In the genomic region with DNA sequence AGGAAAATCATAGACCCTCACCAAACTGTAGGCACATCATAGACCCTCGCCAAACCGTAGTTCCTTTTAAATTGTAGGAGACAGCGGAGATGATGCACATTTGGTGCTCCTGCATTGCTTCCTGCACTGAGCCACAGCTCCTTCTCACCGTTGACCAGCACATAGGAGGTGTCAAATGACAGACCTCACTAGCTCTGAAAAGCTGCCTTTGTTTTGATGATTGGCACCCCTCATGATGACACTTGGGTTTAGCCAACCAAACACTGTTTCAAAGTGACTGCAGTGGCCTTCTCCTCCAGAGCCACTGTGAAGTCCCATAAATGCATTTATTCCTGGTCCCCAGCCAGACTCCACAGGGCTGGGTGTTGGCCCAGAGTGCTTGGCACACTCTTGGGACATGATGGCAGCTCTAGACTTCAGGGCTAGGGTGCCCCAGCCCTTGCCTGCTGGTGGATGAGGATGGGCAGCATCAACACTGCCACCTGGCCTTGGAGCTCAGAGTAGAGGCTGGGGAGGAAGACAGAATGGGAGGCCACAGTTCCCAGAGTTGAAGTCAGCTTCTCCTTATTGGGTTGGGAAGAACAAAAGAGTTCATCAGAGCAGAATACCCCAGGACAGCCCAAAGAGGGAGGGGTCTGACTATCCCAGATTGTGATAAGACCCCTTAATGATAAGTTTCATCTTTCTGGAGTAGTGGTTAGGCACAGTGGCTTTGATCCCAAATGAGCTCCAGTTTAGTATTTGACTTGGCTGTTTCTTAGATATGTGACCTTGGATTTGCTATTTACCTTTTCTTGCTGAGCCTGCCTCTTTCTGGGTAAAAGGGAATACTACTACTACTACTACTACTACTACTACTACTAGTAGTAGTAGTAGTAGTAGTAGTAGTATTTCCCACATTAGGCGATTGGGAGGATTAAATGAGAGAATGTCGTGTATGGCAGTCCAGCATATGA, we compare ENCODE assay signal across 1 cellular context.
TF ChIP-seq lines count a peak whose summit lies in the region.

No MANE protein-coding gene starts in this region.

TF ChIP-seq in K562, 482 proteins besides CTCF, POLR2A, EP300 and RAD21 (continued from another document and continues in another):
- 0 out of 2 replicates have a peak, but pooled peaks have one; percentile 12 for TF ChIP-seq SMAD4 (CRISPR knock-in tag; conservative IDR thresholded peaks at IDR 0.05)
- no peak for TF ChIP-seq HMBOX1 (IDR thresholded peaks at IDR 0.05)
- TF ChIP-seq GTF2E2 (tag; IDR thresholded peaks at IDR 0.05), result no peak
- TF ChIP-seq MED1 (CRISPR knock-in tag; IDR thresholded peaks at IDR 0.05; ENCODE audit: borderline replicate concordance), result no peak
- no peak for TF ChIP-seq ZNF584 (CRISPR knock-in tag; IDR thresholded peaks at IDR 0.05; ENCODE audit: low read depth)
- TF ChIP-seq, protein P1, sequence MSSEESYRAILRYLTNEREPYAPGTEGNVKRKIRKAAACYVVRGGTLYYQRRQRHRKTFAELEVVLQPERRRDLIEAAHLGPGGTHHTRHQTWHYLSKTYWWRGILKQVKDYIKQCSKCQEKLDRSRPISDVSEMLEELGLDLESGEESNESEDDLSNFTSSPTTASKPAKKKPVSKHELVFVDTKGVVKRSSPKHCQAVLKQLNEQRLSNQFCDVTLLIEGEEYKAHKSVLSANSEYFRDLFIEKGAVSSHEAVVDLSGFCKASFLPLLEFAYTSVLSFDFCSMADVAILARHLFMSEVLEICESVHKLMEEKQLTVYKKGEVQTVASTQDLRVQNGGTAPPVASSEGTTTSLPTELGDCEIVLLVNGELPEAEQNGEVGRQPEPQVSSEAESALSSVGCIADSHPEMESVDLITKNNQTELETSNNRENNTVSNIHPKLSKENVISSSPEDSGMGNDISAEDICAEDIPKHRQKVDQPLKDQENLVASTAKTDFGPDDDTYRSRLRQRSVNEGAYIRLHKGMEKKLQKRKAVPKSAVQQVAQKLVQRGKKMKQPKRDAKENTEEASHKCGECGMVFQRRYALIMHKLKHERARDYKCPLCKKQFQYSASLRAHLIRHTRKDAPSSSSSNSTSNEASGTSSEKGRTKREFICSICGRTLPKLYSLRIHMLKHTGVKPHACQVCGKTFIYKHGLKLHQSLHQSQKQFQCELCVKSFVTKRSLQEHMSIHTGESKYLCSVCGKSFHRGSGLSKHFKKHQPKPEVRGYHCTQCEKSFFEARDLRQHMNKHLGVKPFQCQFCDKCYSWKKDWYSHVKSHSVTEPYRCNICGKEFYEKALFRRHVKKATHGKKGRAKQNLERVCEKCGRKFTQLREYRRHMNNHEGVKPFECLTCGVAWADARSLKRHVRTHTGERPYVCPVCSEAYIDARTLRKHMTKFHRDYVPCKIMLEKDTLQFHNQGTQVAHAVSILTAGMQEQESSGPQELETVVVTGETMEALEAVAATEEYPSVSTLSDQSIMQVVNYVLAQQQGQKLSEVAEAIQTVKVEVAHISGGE (CRISPR knock-in tag; IDR thresholded peaks at IDR 0.05), result no peak
- TF ChIP-seq, protein P2, sequence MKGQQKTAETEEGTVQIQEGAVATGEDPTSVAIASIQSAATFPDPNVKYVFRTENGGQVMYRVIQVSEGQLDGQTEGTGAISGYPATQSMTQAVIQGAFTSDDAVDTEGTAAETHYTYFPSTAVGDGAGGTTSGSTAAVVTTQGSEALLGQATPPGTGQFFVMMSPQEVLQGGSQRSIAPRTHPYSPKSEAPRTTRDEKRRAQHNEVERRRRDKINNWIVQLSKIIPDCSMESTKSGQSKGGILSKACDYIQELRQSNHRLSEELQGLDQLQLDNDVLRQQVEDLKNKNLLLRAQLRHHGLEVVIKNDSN (CRISPR knock-in tag; IDR thresholded peaks at IDR 0.05), result peak; percentile 32; the same call in 1 of the 2 replicates
- TF ChIP-seq CREM (IDR thresholded peaks at IDR 0.05; ENCODE audit: low read depth), result no peak
- TF ChIP-seq, protein P3, sequence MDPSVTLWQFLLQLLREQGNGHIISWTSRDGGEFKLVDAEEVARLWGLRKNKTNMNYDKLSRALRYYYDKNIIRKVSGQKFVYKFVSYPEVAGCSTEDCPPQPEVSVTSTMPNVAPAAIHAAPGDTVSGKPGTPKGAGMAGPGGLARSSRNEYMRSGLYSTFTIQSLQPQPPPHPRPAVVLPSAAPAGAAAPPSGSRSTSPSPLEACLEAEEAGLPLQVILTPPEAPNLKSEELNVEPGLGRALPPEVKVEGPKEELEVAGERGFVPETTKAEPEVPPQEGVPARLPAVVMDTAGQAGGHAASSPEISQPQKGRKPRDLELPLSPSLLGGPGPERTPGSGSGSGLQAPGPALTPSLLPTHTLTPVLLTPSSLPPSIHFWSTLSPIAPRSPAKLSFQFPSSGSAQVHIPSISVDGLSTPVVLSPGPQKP (CRISPR knock-in tag; IDR thresholded peaks at IDR 0.05), result no peak
- TF ChIP-seq RBM22 (IDR thresholded peaks at IDR 0.05; ENCODE audit: low read depth, low read length, poor library complexity, severe bottlenecking), result no peak
- TF ChIP-seq OTX1 (CRISPR knock-in tag; IDR thresholded peaks at IDR 0.05), result no peak
- no peak for TF ChIP-seq RHOXF2B (CRISPR knock-in tag; conservative IDR thresholded peaks at IDR 0.05)
- TF ChIP-seq TAF1 (IDR thresholded peaks at IDR 0.05; ENCODE audit: control insufficient read depth, extremely low read depth, insufficient read depth, low read length, severe bottlenecking), result no peak
- TF ChIP-seq, protein P4, sequence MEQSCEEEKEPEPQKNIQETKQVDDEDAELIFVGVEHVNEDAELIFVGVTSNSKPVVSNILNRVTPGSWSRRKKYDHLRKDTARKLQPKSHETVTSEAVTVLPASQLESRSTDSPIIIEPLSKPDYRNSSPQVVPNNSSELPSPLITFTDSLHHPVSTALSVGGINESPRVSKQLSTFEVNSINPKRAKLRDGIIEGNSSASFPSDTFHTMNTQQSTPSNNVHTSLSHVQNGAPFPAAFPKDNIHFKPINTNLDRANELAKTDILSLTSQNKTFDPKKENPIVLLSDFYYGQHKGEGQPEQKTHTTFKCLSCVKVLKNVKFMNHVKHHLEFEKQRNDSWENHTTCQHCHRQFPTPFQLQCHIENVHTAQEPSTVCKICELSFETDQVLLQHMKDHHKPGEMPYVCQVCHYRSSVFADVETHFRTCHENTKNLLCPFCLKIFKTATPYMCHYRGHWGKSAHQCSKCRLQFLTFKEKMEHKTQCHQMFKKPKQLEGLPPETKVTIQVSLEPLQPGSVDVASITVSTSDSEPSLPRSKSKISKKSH (CRISPR knock-in tag; IDR thresholded peaks at IDR 0.05), result no peak
- no peak for TF ChIP-seq KLF13 (tag; IDR thresholded peaks at IDR 0.05; ENCODE audit: borderline replicate concordance, low read depth)
- no peak for TF ChIP-seq STAT5A (IDR thresholded peaks at IDR 0.05; ENCODE audit: borderline replicate concordance, low read length)
- no peak for TF ChIP-seq ZNF311 (CRISPR knock-in tag; IDR thresholded peaks at IDR 0.05)
- TF ChIP-seq, protein P5, sequence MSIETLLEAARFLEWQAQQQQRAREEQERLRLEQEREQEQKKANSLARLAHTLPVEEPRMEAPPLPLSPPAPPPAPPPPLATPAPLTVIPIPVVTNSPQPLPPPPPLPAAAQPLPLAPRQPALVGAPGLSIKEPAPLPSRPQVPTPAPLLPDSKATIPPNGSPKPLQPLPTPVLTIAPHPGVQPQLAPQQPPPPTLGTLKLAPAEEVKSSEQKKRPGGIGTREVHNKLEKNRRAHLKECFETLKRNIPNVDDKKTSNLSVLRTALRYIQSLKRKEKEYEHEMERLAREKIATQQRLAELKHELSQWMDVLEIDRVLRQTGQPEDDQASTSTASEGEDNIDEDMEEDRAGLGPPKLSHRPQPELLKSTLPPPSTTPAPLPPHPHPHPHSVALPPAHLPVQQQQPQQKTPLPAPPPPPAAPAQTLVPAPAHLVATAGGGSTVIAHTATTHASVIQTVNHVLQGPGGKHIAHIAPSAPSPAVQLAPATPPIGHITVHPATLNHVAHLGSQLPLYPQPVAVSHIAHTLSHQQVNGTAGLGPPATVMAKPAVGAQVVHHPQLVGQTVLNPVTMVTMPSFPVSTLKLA (conservative IDR thresholded peaks at IDR 0.05), result no peak
- no peak for TF ChIP-seq ZNF609 (CRISPR knock-in tag; IDR thresholded peaks at IDR 0.05; ENCODE audit: borderline replicate concordance)
- TF ChIP-seq RERE (CRISPR knock-in tag; IDR thresholded peaks at IDR 0.05; ENCODE audit: borderline replicate concordance), result no peak
- TF ChIP-seq, protein P6, sequence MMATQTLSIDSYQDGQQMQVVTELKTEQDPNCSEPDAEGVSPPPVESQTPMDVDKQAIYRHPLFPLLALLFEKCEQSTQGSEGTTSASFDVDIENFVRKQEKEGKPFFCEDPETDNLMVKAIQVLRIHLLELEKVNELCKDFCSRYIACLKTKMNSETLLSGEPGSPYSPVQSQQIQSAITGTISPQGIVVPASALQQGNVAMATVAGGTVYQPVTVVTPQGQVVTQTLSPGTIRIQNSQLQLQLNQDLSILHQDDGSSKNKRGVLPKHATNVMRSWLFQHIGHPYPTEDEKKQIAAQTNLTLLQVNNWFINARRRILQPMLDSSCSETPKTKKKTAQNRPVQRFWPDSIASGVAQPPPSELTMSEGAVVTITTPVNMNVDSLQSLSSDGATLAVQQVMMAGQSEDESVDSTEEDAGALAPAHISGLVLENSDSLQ (IDR thresholded peaks at IDR 0.05), result peak; percentile 66
- TF ChIP-seq ZNF408 (CRISPR knock-in tag; IDR thresholded peaks at IDR 0.05; ENCODE audit: low read depth), result no peak
- TF ChIP-seq IRF2 (CRISPR knock-in tag; IDR thresholded peaks at IDR 0.05), result 0 out of 2 replicates have a peak, but pooled peaks have one; percentile 53
- TF ChIP-seq NONO (IDR thresholded peaks at IDR 0.05; ENCODE audit: low read depth in 2 of 2, low read length in 1 of 2), result 0 out of 4 replicates have a peak, but pooled peaks of 1 of the 2 experiments have one; percentile 28
- TF ChIP-seq ZNF143 (CRISPR knock-in tag; IDR thresholded peaks at IDR 0.05), result 0 out of 2 replicates have a peak, but pooled peaks have one; percentile 19
